ENCODE assay signal across 27 cellular contexts in the genomic region with DNA sequence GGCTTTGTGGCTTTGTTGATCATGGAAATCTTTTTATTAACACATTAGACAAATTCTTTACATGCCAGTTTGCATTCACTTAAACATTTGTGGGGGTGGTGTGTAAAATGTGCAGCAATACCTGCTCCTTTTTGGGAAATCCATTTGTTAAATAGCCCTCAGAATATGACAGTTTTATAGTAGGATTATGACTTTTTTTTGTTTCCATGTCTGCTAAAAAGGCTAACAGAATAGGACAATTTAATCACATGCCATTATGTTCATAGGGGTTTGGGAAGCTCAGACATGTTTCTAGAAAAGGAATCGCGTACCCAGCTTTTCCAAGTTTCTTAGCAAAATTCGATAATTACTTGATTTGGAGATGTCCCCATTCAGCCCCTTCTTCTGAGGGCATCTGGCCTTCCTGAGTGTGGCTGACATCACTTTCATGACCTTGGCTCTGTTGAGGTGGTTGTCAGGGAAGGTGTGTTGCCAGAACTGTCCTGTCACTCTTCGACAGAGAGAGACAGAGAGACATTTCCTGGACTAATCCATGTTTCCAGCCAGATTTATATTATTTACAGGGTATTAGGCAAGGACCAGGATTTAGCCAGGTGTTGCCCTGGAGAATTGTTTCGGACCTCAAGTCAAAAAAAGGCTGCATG.
DNase-seq lines count a peak whose midpoint lies in the region; ATAC-seq, FAIRE-seq and TF ChIP-seq lines count a peak whose summit lies in the region.
"Had no signal": no experiment of that assay in that cellular context is flagged by ENCODE, and none has a peak within 500 bp of the region (broad histone marks: within the 10 kb centered on the region; RNA-seq: fewer than 3 reads in every experiment).

No MANE protein-coding gene starts in this region.

- H3F3A ChIP-seq in GM23338 (replicated peaks; ENCODE audit: low read depth) (peaks cover 7% of the 10 kb centered on the region), neural progenitor cell (ENCODE audit: low read depth) (peaks cover 38% of the 10 kb centered on the region)

- TF ChIP-seq CTCF in GM23338 (conservative IDR thresholded peaks at IDR 0.05; ENCODE audit: low read depth in 2 of 2): no peak
- TF ChIP-seq CTCF in WTC11 (IDR thresholded peaks at IDR 0.05): no peak
- no peak for TF ChIP-seq CTCF in right atrium auricular region (IDR thresholded peaks at IDR 0.05)
- no peak for TF ChIP-seq CTCF in neural progenitor cell (IDR thresholded peaks at IDR 0.05)

- peak overlapping the region; percentile 18 for H3K4me3 ChIP-seq in GM23338
- H3K4me3 ChIP-seq in right atrium auricular region: no peak overlapping the region
- H3K4me3 ChIP-seq in neural progenitor cell: peak overlapping the region; percentile 17
- H3K4me3 ChIP-seq: A549, GM12878, SK-N-MC, thoracic aorta had no signal

- no peaks in the 10 kb centered on the region for H3K9me3 Mint-ChIP-seq in GM23338
- H3K9me3 Mint-ChIP-seq in WTC11: no peaks in the 10 kb centered on the region
- peaks cover 2% of the 10 kb centered on the region for H3K9me3 Mint-ChIP-seq in neural progenitor cell
- H3K9me3 Mint-ChIP-seq: activated B cell treated with CpG ODN at 0.5 μM for 24 hours; mesothelial cell of epicardium; stimulated activated naive B cell treated with anti-CD40 and anti-IgM and Interleukin-4, amounts not matched to agents 10 μg/mL and 1 μg/mL and 100 μg/mL, for 72 hours had no signal

- H3K9me2 ChIP-seq in GM23338 (ENCODE audit: insufficient read depth): no peaks in the 10 kb centered on the region

- H3K27me3 ChIP-seq in GM23338 (ENCODE audit: insufficient read depth) (no peaks in the 10 kb centered on the region), right atrium auricular region (no peaks in the 10 kb centered on the region), neural progenitor cell (peaks cover 36% of the 10 kb centered on the region)

- peaks cover 23% of the 10 kb centered on the region for H3K27me3 Mint-ChIP-seq in GM23338 (ENCODE audit: insufficient read depth, low read depth, poor library complexity)
- no peaks in the 10 kb centered on the region for H3K27me3 Mint-ChIP-seq in WTC11 (ENCODE audit: low read depth)
- peaks cover 15% of the 10 kb centered on the region for H3K27me3 Mint-ChIP-seq in neural progenitor cell (ENCODE audit: insufficient read depth, low read depth)
- H3K27me3 Mint-ChIP-seq: activated B cell treated with CpG ODN at 0.5 μM for 24 hours; stimulated activated naive B cell treated with anti-CD40 and anti-IgM and Interleukin-4, amounts not matched to agents 10 μg/mL and 1 μg/mL and 100 μg/mL, for 72 hours had no signal

- no peak for TF ChIP-seq POLR2A in H54 (IDR thresholded peaks at IDR 0.05; ENCODE audit: low read depth, low read length)

- H3K4me1 Mint-ChIP-seq in GM23338: peaks cover 95% of the 10 kb centered on the region
- H3K4me1 Mint-ChIP-seq in WTC11: peaks cover 97% of the 10 kb centered on the region
- peaks cover 87% of the 10 kb centered on the region for H3K4me1 Mint-ChIP-seq in neural progenitor cell
- H3K4me1 Mint-ChIP-seq: activated B cell treated with CpG ODN at 0.5 μM for 24 hours; natural killer cell; stimulated activated naive B cell treated with anti-CD40 and anti-IgM and Interleukin-4, amounts not matched to agents 10 μg/mL and 1 μg/mL and 100 μg/mL, for 72 hours had no signal

- DNase-seq in GM23338 (ENCODE audit: low spot score) (no peak), WTC11 (ENCODE audit: low spot score) (no peak), right atrium auricular region (ENCODE audit: low spot score) (no peak), neural progenitor cell (ENCODE audit: low spot score) (no peak), H54 (ENCODE audit: insufficient read length, low spot score) (no peak), NCI-H1417 (lab: John Stamatoyannopoulos, UW) (no peak), KG1 (lab: John Stamatoyannopoulos, UW) (no peak), HCEC 1CT (no peak)
- DNase-seq: activated B cell treated with CpG ODN at 0.5 μM for 24 hours; activated CD4-positive, alpha-beta T cell treated with anti-CD3 and anti-CD28 coated beads, Interleukin-2, amount 50 U/mL, for 4 hours; activated effector memory CD4-positive, alpha-beta T cell treated with Interleukin-2 at 50 U/mL for 16 hours; BE2C; DMS79; effector CD8-positive, alpha-beta T cell; natural killer cell; NCI-H1105 treated with DMSO at 0.1 percent for 48 hours; NCI-H510A treated with DMSO at 0.1 percent for 48 hours; stimulated activated CD4-positive, alpha-beta T cell treated with anti-CD3 and anti-CD28 coated beads, Interleukin-2, amount 100 ng/mL, for 48 hours; stimulated activated naive B cell treated with anti-CD40 and anti-IgM and Interleukin-4, amounts not matched to agents 10 μg/mL and 1 μg/mL and 100 μg/mL, for 72 hours had no signal

- peaks cover 18% of the 10 kb centered on the region for H3K36me3 Mint-ChIP-seq in GM23338 (ENCODE audit: low read depth)
- H3K36me3 Mint-ChIP-seq in WTC11: peaks cover 5% of the 10 kb centered on the region; the same call in 1 of the 2 replicates
- peaks cover 3% of the 10 kb centered on the region for H3K36me3 Mint-ChIP-seq in neural progenitor cell
- H3K36me3 Mint-ChIP-seq: mesothelial cell of epicardium; natural killer cell; stimulated activated naive B cell treated with anti-CD40 and anti-IgM and Interleukin-4, amounts not matched to agents 10 μg/mL and 1 μg/mL and 100 μg/mL, for 72 hours had no signal

- peak; percentile 5 for ATAC-seq in GM23338
- peak; percentile 2 for ATAC-seq in WTC11
- ATAC-seq: A549; natural killer cell; stimulated activated naive B cell treated with anti-CD40 and anti-IgM and Interleukin-4, amounts not matched to agents 10 μg/mL and 1 μg/mL and 100 μg/mL, for 72 hours had no signal

- peaks cover 92% of the 10 kb centered on the region for H3K4me1 ChIP-seq in GM23338 (ENCODE audit: insufficient read depth)
- peaks cover 0 to 33% of the 10 kb centered on the region in 2 donors for H3K4me1 ChIP-seq in right atrium auricular region
- H3K4me1 ChIP-seq in neural progenitor cell: peaks cover 71% of the 10 kb centered on the region
- H3K4me1 ChIP-seq: BE2C had no signal

- H3K79me2 ChIP-seq in GM23338 (replicated peaks; ENCODE audit: insufficient read depth) (peaks cover 84% of the 10 kb centered on the region), neural progenitor cell (ENCODE audit: low read depth) (peaks cover 85% of the 10 kb centered on the region)

- POLR2A ChIA-PET in WTC11 (lab: Charles Lee): interaction anchor here (0.7 to 1.8 kb wide), 4 partner anchors 12 to 127 kb away, joined by 4 to 7 read pairs (median 4); partner anchors contain the start of gene PTPRG

- no peak for FAIRE-seq in H54 (lab: Jason Lieb, UNC)
- FAIRE-seq: A549, frontal cortex, GM12878, RCC 7860, small intestine had no signal

- H4K20me1 ChIP-seq in GM23338 (replicated peaks; ENCODE audit: insufficient read depth) (no peaks in the 10 kb centered on the region), neural progenitor cell (ENCODE audit: low read depth) (peaks cover 100% of the 10 kb centered on the region)

- H3K9me3 ChIP-seq in right atrium auricular region: no peaks in the 10 kb centered on the region
- no peaks in the 10 kb centered on the region for H3K9me3 ChIP-seq in neural progenitor cell (ENCODE audit: low read depth)
- H3K9me3 ChIP-seq: A549, BE2C, thoracic aorta had no signal

- no peak overlapping the region for H3K27ac Mint-ChIP-seq in GM23338
- H3K27ac Mint-ChIP-seq in WTC11: peak overlapping the region; percentile 94
- no peak overlapping the region for H3K27ac Mint-ChIP-seq in neural progenitor cell
- H3K27ac Mint-ChIP-seq: activated B cell treated with CpG ODN at 0.5 μM for 24 hours; mesothelial cell of epicardium; natural killer cell; stimulated activated naive B cell treated with anti-CD40 and anti-IgM and Interleukin-4, amounts not matched to agents 10 μg/mL and 1 μg/mL and 100 μg/mL, for 72 hours had no signal

- no peak overlapping the region for H2AFZ ChIP-seq in GM23338
- H2AFZ ChIP-seq in neural progenitor cell (replicated peaks): no peak overlapping the region

- CTCF ChIA-PET in WTC11 (lab: Charles Lee): interaction anchor here (0.6 to 1.9 kb wide), 8 partner anchors 9 to 249 kb away, joined by 3 to 15 read pairs (median 3); partner anchors contain the start of gene PTPRG

- H3K9ac ChIP-seq in neural progenitor cell: no peak overlapping the region

- no peaks in the 10 kb centered on the region for H3K36me3 ChIP-seq in GM23338 (ENCODE audit: insufficient read depth)
- no peaks in the 10 kb centered on the region for H3K36me3 ChIP-seq in right atrium auricular region
- no peaks in the 10 kb centered on the region for H3K36me3 ChIP-seq in neural progenitor cell
- H3K36me3 ChIP-seq: BE2C, thoracic aorta had no signal

- H3K4me3 Mint-ChIP-seq in GM23338 (peak overlapping the region; percentile 49), WTC11 (peak overlapping the region; percentile 48), neural progenitor cell (peak overlapping the region; percentile 39)
- H3K4me3 Mint-ChIP-seq: activated B cell treated with CpG ODN at 0.5 μM for 24 hours; mesothelial cell of epicardium; natural killer cell; stimulated activated naive B cell treated with anti-CD40 and anti-IgM and Interleukin-4, amounts not matched to agents 10 μg/mL and 1 μg/mL and 100 μg/mL, for 72 hours had no signal

- H3K4me2 ChIP-seq in GM23338: peak overlapping the region; percentile 46
- peak overlapping the region; percentile 66 for H3K4me2 ChIP-seq in neural progenitor cell
- H3K4me2 ChIP-seq: A549 had no signal

- H3K27ac ChIP-seq in GM23338 (ENCODE audit: low read depth): peak overlapping the region; percentile 92
- H3K27ac ChIP-seq in right atrium auricular region: peak overlapping the region; percentile 36 to 67
- H3K27ac ChIP-seq in neural progenitor cell: peak overlapping the region; percentile 4
- H3K27ac ChIP-seq: A549, SK-N-MC, thoracic aorta had no signal

TF ChIP-seq in GM23338, 12 proteins besides CTCF, POLR2A, EP300 and RAD21 (continues in another document):
- TF ChIP-seq JUNB (IDR thresholded peaks at IDR 0.05; ENCODE audit: unreplicated experiment) (no peak), ZNF114 (CRISPR knock-in tag; IDR thresholded peaks at IDR 0.05) (no peak)

TF ChIP-seq in WTC11, 78 proteins besides CTCF, POLR2A, EP300 and RAD21 (continues in another document):
- no peak for TF ChIP-seq ZNF512 (CRISPR knock-in tag; IDR thresholded peaks at IDR 0.05; ENCODE audit: borderline replicate concordance)
- no peak for TF ChIP-seq NFYB (CRISPR knock-in tag; conservative IDR thresholded peaks at IDR 0.05; ENCODE audit: low read depth)
- TF ChIP-seq MXD4 (CRISPR knock-in tag; IDR thresholded peaks at IDR 0.05; ENCODE audit: borderline replicate concordance): no peak

Comparison
In these comparisons a context has a peak if more than half of its experiments do, and no peak if none do; other contexts are left out.
1. H3K27ac ChIP-seq: peak in every context shown above with its lines; median percentile 92 in GM23338; 52 in right atrium auricular region; 4 in neural progenitor cell.
2. H3K4me3 ChIP-seq: peak in GM23338 (single experiment) and neural progenitor cell (single experiment); none in right atrium auricular region (0 of 2).
3. Peak in every context shown above with its lines, with median percentiles within 50 percentile points of each other: H3K4me3 Mint-ChIP-seq.